13 cellular contexts compared by ENCODE assay signal in genomic region chr9:88949425-88949824, GRCh38. TPM values are rescaled to one million over a fixed set of nuclear protein-coding genes. Genes with fewer than 3 reads are reported as not detected.
DNase-seq lines count a peak whose midpoint lies in the region; TF ChIP-seq lines count a peak whose summit lies in the region.
"Had no signal": no experiment of that assay in that cellular context is flagged by ENCODE, and none has a peak within 500 bp of the region (broad histone marks: within the 10 kb centered on the region; RNA-seq: fewer than 3 reads in every experiment).

No MANE protein-coding gene starts in this region.

- H2BK12ac ChIP-seq in neuronal stem cell (ENCODE audit: low read length) = no peak overlapping the region

- no peak for TF ChIP-seq CTCF in fibroblast of pulmonary artery (IDR thresholded peaks at IDR 0.05; ENCODE audit: low read length, missing control alignments)

- no peak overlapping the region for H3K9ac ChIP-seq in neuronal stem cell (ENCODE audit: low read depth, low read length, poor library complexity)

- H2BK15ac ChIP-seq in neuronal stem cell (ENCODE audit: low read length) = no peak overlapping the region

- H3K79me1 ChIP-seq in neuronal stem cell (ENCODE audit: low read depth, low read length) = no peaks in the 10 kb centered on the region

- H3K4ac ChIP-seq in neuronal stem cell (ENCODE audit: low read length) = no peak overlapping the region

- no peak overlapping the region for H2BK120ac ChIP-seq in neuronal stem cell (ENCODE audit: low read depth, low read length)

- H3K4me3 ChIP-seq in fibroblast of pulmonary artery (replicated peaks; ENCODE audit: low read depth, low read length) = no peak overlapping the region
- H3K4me3 ChIP-seq in neuronal stem cell (ENCODE audit: low read length in 2 of 2) = no peak overlapping the region
- H3K4me3 ChIP-seq: ascending aorta, tibial nerve had no signal

- no peak overlapping the region for H3K23ac ChIP-seq in neuronal stem cell (ENCODE audit: low read depth, low read length, poor library complexity)

- H4K91ac ChIP-seq in neuronal stem cell (ENCODE audit: low read depth, low read length, poor library complexity) = no peak overlapping the region

- no peak overlapping the region for H2AK5ac ChIP-seq in neuronal stem cell (ENCODE audit: low read depth, low read length)

- H3K27ac ChIP-seq in neuronal stem cell (replicated peaks; ENCODE audit: low read length) = no peak overlapping the region
- H3K27ac ChIP-seq: ascending aorta had no signal

- H3K27me3 ChIP-seq in neuronal stem cell (ENCODE audit: control insufficient read depth in 3 of 3, insufficient read depth in 3 of 3, low read depth in 1 of 3, low read length in 3 of 3) = peaks cover 0 to 6% (median 0%) of the 10 kb centered on the region in 3 experiments
- H3K27me3 ChIP-seq: ascending aorta, tibial nerve had no signal

- peaks cover 18 to 34% of the 10 kb centered on the region in 2 donors for H3K4me1 ChIP-seq in neuronal stem cell (ENCODE audit: control insufficient read depth in 2 of 2, insufficient read depth in 1 of 2, low read depth in 1 of 2, low read length in 2 of 2)
- H3K4me1 ChIP-seq: ascending aorta had no signal

- no peak overlapping the region for H3K18ac ChIP-seq in neuronal stem cell (ENCODE audit: low read length)

- H3K14ac ChIP-seq in neuronal stem cell (ENCODE audit: low read length) = no peak overlapping the region

- H4K8ac ChIP-seq in neuronal stem cell (ENCODE audit: low read depth, low read length) = no peak overlapping the region

- H3K4me2 ChIP-seq in neuronal stem cell (ENCODE audit: insufficient read depth, low read length, poor library complexity, severe bottlenecking) = no peak overlapping the region

- H3K9me3 ChIP-seq in neuronal stem cell (replicated peaks in 1 of 2; ENCODE audit: control insufficient read depth in 2 of 2, insufficient read depth in 1 of 2, low read depth in 1 of 2, low read length in 2 of 2) = peaks cover 6% of the 10 kb centered on the region in 2 donors
- H3K9me3 ChIP-seq: ascending aorta, tibial nerve had no signal

- no CpG with 5 or more reads among the region's 9 CpGs for WGBS in neuronal stem cell (ENCODE audit: extremely low coverage in 2 of 2, insufficient read length in 2 of 2, insufficient replicate concordance in 1 of 2), 2 donors

- peak overlapping the region; percentile 24 for H2AFZ ChIP-seq in neuronal stem cell (ENCODE audit: low read length)

- H3K36me3 ChIP-seq in neuronal stem cell (replicated peaks in 1 of 2; ENCODE audit: control insufficient read depth in 2 of 2, insufficient read depth in 2 of 2, low read length in 2 of 2) = no peaks in the 10 kb centered on the region
- H3K36me3 ChIP-seq: ascending aorta, tibial nerve had no signal

- H2BK5ac ChIP-seq in neuronal stem cell (ENCODE audit: low read length) = no peak overlapping the region

- DNase-seq in Daoy (ENCODE audit: low read depth) (peak; percentile 70), NCI-H345 (lab: John Stamatoyannopoulos, UW) (peak; percentile 19), fibroblast of pulmonary artery (ENCODE audit: low read depth) (peak; percentile 84), neuronal stem cell (ENCODE audit: low spot score) (no peak), NCI-H1092 (lab: John Stamatoyannopoulos, UW) (no peak), iPS-NIHi11 (ENCODE audit: low spot score) (no peak), Kasumi-1 (lab: John Stamatoyannopoulos, UW) (no peak)
- no peak for DNase-seq in activated naive CD4-positive, alpha-beta T cell treated with anti-CD3 and anti-CD28 coated beads, Interleukin-2, amount 50 U/mL, for 16 hours
- DNase-seq: activated CD8-positive, alpha-beta T cell treated with anti-CD3 and anti-CD28 coated beads, Interleukin-2, amount 10 ng/mL, durations not matched to agents 7 days and 5 days; naive B cell; NCI-H1436 had no signal

RNA-seq across cellular contexts. Expression of gene S1PR3, which starts 41.8 kb away (rescaled TPM):
- 13.1 and 13.7 TPM in 2 replicates for total RNA-seq in Daoy (2014; rRNA removed; shearing (Covaris generic))
- polyA plus RNA-seq in neuronal stem cell (2013, experiment 1 of 2) = 11.1 TPM
- 11.3 TPM for polyA plus RNA-seq in neuronal stem cell (2013, experiment 2 of 2)
- total RNA-seq: activated CD8-positive, alpha-beta T cell treated with anti-CD3 and anti-CD28 coated beads, Interleukin-2, amount 10 ng/mL, durations not matched to agents 7 days and 5 days had no signal

Comparison
In these comparisons a context has a peak if more than half of its experiments do, and no peak if none do; other contexts are left out.
1. DNase-seq: peak in Daoy (single experiment), NCI-H345 (single experiment) and fibroblast of pulmonary artery (single experiment); none in neuronal stem cell (single experiment), NCI-H1092 (single experiment), activated naive CD4-positive, alpha-beta T cell treated with anti-CD3 and anti-CD28 coated beads, Interleukin-2, amount 50 U/mL, for 16 hours (single experiment), iPS-NIHi11 (single experiment) and Kasumi-1 (0 of 2).